8 cellular contexts compared by ENCODE assay signal in the genomic region with DNA sequence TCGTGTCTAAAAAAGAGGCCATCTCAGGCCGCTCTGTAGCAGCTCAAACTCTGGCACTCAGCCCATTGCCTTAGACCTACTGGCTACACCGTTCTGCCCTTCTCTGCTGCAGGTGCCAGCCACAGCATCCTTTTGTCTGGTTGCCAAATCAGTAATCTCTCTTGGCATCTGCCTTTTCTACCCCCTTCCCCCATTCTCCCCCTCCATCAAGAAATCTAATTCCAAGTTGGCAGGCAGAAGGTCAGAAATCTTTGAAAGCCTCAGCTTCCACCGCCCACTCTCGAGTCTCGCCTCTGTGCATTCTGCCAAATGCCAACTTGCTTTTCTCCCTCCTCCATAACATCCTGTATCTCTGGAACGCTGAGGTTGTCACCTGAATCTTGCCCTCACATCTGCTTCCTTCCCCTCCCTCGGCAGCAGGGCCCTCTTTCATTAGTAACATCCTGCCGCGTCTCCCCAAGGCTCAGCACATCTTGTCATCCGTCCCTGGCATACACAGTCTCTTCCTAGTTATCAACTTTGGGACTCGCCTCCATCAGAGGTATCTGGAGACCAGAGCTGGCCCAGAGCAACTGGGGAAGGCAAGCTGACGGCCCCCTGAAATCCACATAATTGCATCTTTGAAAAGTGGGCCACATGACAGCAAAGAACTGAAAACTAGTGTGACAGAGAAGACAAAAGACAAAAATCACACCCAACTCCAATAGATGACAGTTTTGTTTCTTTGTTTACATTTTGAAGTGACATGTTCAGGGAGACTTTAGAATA.
A peak's percentile ranks its signal among the peaks of the same experiment; 100 is the strongest.
DNase-seq lines count a peak whose midpoint lies in the region; ATAC-seq, FAIRE-seq and TF ChIP-seq lines count a peak whose summit lies in the region.

No MANE protein-coding gene starts in this region.

- no peaks in the 10 kb centered on the region for H3K27me3 ChIP-seq in BLaER1 treated with 17β-estradiol and CSF1 and Interleukin-3, amounts not matched to agents 10 nM and 100 nM

- no peak overlapping the region for H3K27ac Mint-ChIP-seq in activated T-helper 1 cell treated with anti-CD3 and anti-CD28 coated beads, Interleukin-12 subunit alpha, Interleukin-12 subunit beta, Interleukin-2, Interleukin-4 antibody, amounts not matched to agents 30 ng/mL and 10 ng/mL and 1 ng/mL, durations not matched to agents 14 hours and 24 hours and 36 hours

- H3K4me3 Mint-ChIP-seq in activated T-helper 1 cell treated with anti-CD3 and anti-CD28 coated beads, Interleukin-12 subunit alpha, Interleukin-12 subunit beta, Interleukin-2, Interleukin-4 antibody, amounts not matched to agents 30 ng/mL and 10 ng/mL and 1 ng/mL, durations not matched to agents 14 hours and 24 hours and 36 hours: peak overlapping the region; percentile 9

- peaks cover 0 to 6% (median 0%) of the 10 kb centered on the region in 11 experiments; a peak in 3 of 22 replicates for H3K9me3 ChIP-seq in BLaER1 treated with 17β-estradiol and CSF1 and Interleukin-3, amounts not matched to agents 10 nM and 100 nM (replicated peaks in 1 of 11)

- H3K27me3 Mint-ChIP-seq in activated T-helper 1 cell treated with anti-CD3 and anti-CD28 coated beads, Interleukin-12 subunit alpha, Interleukin-12 subunit beta, Interleukin-2, Interleukin-4 antibody, amounts not matched to agents 30 ng/mL and 10 ng/mL and 1 ng/mL, durations not matched to agents 14 hours and 24 hours and 36 hours (ENCODE audit: insufficient read depth): peaks cover 5% of the 10 kb centered on the region

- no peak for FAIRE-seq in GM12892 (lab: Jason Lieb, UNC)

- H3K27ac ChIP-seq in BLaER1 treated with 17β-estradiol and CSF1 and Interleukin-3, amounts not matched to agents 10 nM and 100 nM: peak overlapping the region in 9 of 11 experiments; percentile 23 to 86 (median 62); a peak in 17 of 22 replicates

- H3K4me3 ChIP-seq in BLaER1 treated with 17β-estradiol and CSF1 and Interleukin-3, amounts not matched to agents 10 nM and 100 nM: peak overlapping the region in 2 of 10 experiments; percentile 1 to 11; a peak in 1 of 20 replicates

- intact Hi-C loops in activated T-helper 1 cell treated with anti-CD3 and anti-CD28 coated beads, Interleukin-12 subunit alpha, Interleukin-12 subunit beta, Interleukin-2, Interleukin-4 antibody, amounts not matched to agents 30 ng/mL and 10 ng/mL and 1 ng/mL, durations not matched to agents 14 hours and 24 hours and 36 hours (cut with micrococcal nuclease): loop anchor here (2.0 to 10.0 kb wide), 4 partner anchors 880 to 1546 kb away; partner anchors contain the start of gene CBLB

- DNase-seq in NCI-H1105 treated with DMSO at 0.1 percent for 48 hours (lab: John Stamatoyannopoulos, UW) (peak; percentile 98), medulla oblongata (ENCODE audit: extremely low spot score) (peak; percentile 45), GM12892 (ENCODE audit: insufficient read length) (no peak)
- DNase-seq in activated T-helper 1 cell treated with anti-CD3 and anti-CD28 coated beads, Interleukin-12 subunit alpha, Interleukin-12 subunit beta, Interleukin-2, Interleukin-4 antibody, amounts not matched to agents 30 ng/mL and 10 ng/mL and 1 ng/mL, durations not matched to agents 14 hours and 24 hours and 36 hours (ENCODE audit: low spot score): no peak

- ATAC-seq in HG03097 (IDR thresholded peaks at IDR 0.05; ENCODE audit: low FRiP score, unreplicated experiment) (no peak), HG02973 (IDR thresholded peaks at IDR 0.05; ENCODE audit: unreplicated experiment) (no peak), GM21528 (IDR thresholded peaks at IDR 0.05; ENCODE audit: low FRiP score, unreplicated experiment) (no peak)

- peak overlapping the region in 9 of 11 experiments; percentile 9 to 64 (median 43); a peak in 15 of 22 replicates for H3K9ac ChIP-seq in BLaER1 treated with 17β-estradiol and CSF1 and Interleukin-3, amounts not matched to agents 10 nM and 100 nM

- H3K4me1 Mint-ChIP-seq in activated T-helper 1 cell treated with anti-CD3 and anti-CD28 coated beads, Interleukin-12 subunit alpha, Interleukin-12 subunit beta, Interleukin-2, Interleukin-4 antibody, amounts not matched to agents 30 ng/mL and 10 ng/mL and 1 ng/mL, durations not matched to agents 14 hours and 24 hours and 36 hours (ENCODE audit: low read depth): peaks cover 24% of the 10 kb centered on the region

- peaks cover 29 to 50% (median 41%) of the 10 kb centered on the region in 10 experiments for H3K4me1 ChIP-seq in BLaER1 treated with 17β-estradiol and CSF1 and Interleukin-3, amounts not matched to agents 10 nM and 100 nM

- peak overlapping the region; percentile 49 to 78 (median 72) for H3K4me2 ChIP-seq in BLaER1 treated with 17β-estradiol and CSF1 and Interleukin-3, amounts not matched to agents 10 nM and 100 nM

- peaks cover 2% of the 10 kb centered on the region for H3K36me3 Mint-ChIP-seq in activated T-helper 1 cell treated with anti-CD3 and anti-CD28 coated beads, Interleukin-12 subunit alpha, Interleukin-12 subunit beta, Interleukin-2, Interleukin-4 antibody, amounts not matched to agents 30 ng/mL and 10 ng/mL and 1 ng/mL, durations not matched to agents 14 hours and 24 hours and 36 hours (ENCODE audit: low read depth)

- no peak for TF ChIP-seq POLR2A in GM12892 (IDR thresholded peaks at IDR 0.05; ENCODE audit: low read depth, low read length)

- H3K36me3 ChIP-seq in BLaER1 treated with 17β-estradiol and CSF1 and Interleukin-3, amounts not matched to agents 10 nM and 100 nM: no peaks in the 10 kb centered on the region

- H4K20me1 ChIP-seq in BLaER1 treated with 17β-estradiol and CSF1 and Interleukin-3, amounts not matched to agents 10 nM and 100 nM: no peaks in the 10 kb centered on the region

- peaks cover 4% of the 10 kb centered on the region for H3K9me3 Mint-ChIP-seq in activated T-helper 1 cell treated with anti-CD3 and anti-CD28 coated beads, Interleukin-12 subunit alpha, Interleukin-12 subunit beta, Interleukin-2, Interleukin-4 antibody, amounts not matched to agents 30 ng/mL and 10 ng/mL and 1 ng/mL, durations not matched to agents 14 hours and 24 hours and 36 hours

Comparison
In these comparisons a context has a peak if more than half of its experiments do, and no peak if none do; other contexts are left out.
1. DNase-seq: peak in NCI-H1105 treated with DMSO at 0.1 percent for 48 hours (single experiment) and medulla oblongata (single experiment); none in activated T-helper 1 cell treated with anti-CD3 and anti-CD28 coated beads, Interleukin-12 subunit alpha, Interleukin-12 subunit beta, Interleukin-2, Interleukin-4 antibody, amounts not matched to agents 30 ng/mL and 10 ng/mL and 1 ng/mL, durations not matched to agents 14 hours and 24 hours and 36 hours (single experiment) and GM12892 (single experiment).